ENCODE assay signal across 2 cellular contexts in the genomic region with DNA sequence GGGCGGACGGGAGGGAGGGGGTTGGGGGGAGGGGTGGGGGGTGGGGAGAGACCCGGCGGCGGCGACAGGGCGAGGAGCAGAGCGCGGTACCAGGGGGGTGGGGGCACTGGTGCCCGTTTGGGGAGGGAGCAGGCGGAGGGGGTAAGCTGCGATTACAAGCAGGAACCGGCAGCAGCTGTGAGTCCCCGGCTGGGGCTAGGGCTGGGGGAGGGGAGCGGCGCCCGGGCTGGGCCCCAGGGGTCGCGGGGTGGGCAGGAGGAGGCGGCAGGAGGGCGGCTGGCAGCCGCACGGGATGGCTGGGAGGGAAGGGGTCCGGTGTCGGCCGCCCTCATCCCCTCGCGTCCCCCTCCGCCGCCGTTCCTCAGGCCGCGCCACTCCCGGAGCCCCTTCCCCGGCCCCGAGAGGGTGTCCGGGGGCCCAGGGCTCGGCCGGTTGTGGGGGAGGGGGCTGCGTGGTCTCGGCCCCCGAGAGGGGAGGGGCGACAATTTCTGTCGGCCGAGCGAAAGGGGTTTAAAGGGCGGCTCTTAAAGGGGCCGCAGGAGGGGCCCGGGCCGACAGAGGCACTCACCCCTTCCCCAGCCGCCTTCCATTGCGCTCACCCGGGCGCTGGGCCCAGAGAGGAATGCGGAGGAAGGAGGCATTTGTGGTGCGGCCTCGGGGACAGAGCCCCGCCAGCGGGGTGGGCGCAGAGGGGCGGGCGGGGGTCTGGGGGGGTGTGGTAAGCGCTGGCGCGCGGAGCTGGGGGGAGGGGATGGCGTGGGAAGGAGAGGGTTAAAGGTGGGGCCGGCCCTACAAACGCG.
A peak's percentile ranks its signal among the peaks of the same experiment; 100 is the strongest.
TF ChIP-seq lines count a peak whose summit lies in the region.

A gene with protein sequence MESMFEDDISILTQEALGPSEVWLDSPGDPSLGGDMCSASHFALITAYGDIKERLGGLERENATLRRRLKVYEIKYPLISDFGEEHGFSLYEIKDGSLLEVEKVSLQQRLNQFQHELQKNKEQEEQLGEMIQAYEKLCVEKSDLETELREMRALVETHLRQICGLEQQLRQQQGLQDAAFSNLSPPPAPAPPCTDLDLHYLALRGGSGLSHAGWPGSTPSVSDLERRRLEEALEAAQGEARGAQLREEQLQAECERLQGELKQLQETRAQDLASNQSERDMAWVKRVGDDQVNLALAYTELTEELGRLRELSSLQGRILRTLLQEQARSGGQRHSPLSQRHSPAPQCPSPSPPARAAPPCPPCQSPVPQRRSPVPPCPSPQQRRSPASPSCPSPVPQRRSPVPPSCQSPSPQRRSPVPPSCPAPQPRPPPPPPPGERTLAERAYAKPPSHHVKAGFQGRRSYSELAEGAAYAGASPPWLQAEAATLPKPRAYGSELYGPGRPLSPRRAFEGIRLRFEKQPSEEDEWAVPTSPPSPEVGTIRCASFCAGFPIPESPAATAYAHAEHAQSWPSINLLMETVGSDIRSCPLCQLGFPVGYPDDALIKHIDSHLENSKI (plus strand): TSS at position 144 of the 800 bp plus-strand sequence. CDS start 1,952 bp downstream, outside the sequence.

TF ChIP-seq in WTC11, 78 proteins besides CTCF, POLR2A, EP300 and RAD21 (continued from another document):
- TF ChIP-seq, protein P1, sequence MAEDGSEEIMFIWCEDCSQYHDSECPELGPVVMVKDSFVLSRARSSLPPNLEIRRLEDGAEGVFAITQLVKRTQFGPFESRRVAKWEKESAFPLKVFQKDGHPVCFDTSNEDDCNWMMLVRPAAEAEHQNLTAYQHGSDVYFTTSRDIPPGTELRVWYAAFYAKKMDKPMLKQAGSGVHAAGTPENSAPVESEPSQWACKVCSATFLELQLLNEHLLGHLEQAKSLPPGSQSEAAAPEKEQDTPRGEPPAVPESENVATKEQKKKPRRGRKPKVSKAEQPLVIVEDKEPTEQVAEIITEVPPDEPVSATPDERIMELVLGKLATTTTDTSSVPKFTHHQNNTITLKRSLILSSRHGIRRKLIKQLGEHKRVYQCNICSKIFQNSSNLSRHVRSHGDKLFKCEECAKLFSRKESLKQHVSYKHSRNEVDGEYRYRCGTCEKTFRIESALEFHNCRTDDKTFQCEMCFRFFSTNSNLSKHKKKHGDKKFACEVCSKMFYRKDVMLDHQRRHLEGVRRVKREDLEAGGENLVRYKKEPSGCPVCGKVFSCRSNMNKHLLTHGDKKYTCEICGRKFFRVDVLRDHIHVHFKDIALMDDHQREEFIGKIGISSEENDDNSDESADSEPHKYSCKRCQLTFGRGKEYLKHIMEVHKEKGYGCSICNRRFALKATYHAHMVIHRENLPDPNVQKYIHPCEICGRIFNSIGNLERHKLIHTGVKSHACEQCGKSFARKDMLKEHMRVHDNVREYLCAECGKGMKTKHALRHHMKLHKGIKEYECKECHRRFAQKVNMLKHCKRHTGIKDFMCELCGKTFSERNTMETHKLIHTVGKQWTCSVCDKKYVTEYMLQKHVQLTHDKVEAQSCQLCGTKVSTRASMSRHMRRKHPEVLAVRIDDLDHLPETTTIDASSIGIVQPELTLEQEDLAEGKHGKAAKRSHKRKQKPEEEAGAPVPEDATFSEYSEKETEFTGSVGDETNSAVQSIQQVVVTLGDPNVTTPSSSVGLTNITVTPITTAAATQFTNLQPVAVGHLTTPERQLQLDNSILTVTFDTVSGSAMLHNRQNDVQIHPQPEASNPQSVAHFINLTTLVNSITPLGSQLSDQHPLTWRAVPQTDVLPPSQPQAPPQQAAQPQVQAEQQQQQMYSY (CRISPR knock-in tag; IDR thresholded peaks at IDR 0.05): no peak

TF ChIP-seq in HepG2, 621 proteins besides CTCF, POLR2A, EP300 and RAD21 (continued from another document and continues in another):
- TF ChIP-seq FOXO1 (CRISPR knock-in tag; IDR thresholded peaks at IDR 0.05) (peak; percentile 34; the same call in 1 of the 2 replicates), AGO1 (IDR thresholded peaks at IDR 0.05; ENCODE audit: low read depth, low read length, poor library complexity, severe bottlenecking) (peak; percentile 6), YEATS4 (CRISPR knock-in tag; IDR thresholded peaks at IDR 0.05; ENCODE audit: borderline replicate concordance) (peak; percentile 60; the same call in 1 of the 2 replicates), ZKSCAN1 (IDR thresholded peaks at IDR 0.05; ENCODE audit: low read length) (no peak), FOXK1 (CRISPR knock-in tag; IDR thresholded peaks at IDR 0.05; ENCODE audit: borderline replicate concordance, low read depth) (peak; percentile 15; the same call in 1 of the 2 replicates), TAF1 (CRISPR knock-in tag; IDR thresholded peaks at IDR 0.05) (peak; percentile 10; the same call in 1 of the 2 replicates), IRF2 (CRISPR knock-in tag; IDR thresholded peaks at IDR 0.05) (peak; percentile 18; the same call in 1 of the 2 replicates), MYNN (CRISPR knock-in tag; IDR thresholded peaks at IDR 0.05; ENCODE audit: low read depth) (0 out of 2 replicates have a peak, but pooled peaks have one; percentile 17), LCORL (IDR thresholded peaks at IDR 0.05) (no peak), LCORL (CRISPR knock-in tag; IDR thresholded peaks at IDR 0.05) (0 out of 2 replicates have a peak, but pooled peaks have one; percentile 51), YY1 (IDR thresholded peaks at IDR 0.05; ENCODE audit: insufficient read depth, insufficient replicate concordance, low read depth, low read length) (peak; percentile 23), BCL6 (CRISPR knock-in tag; IDR thresholded peaks at IDR 0.05) (peak; percentile 38; the same call in 1 of the 2 replicates), ZNF331 (CRISPR knock-in tag; IDR thresholded peaks at IDR 0.05) (0 out of 2 replicates have a peak, but pooled peaks have one; percentile 19), ATF6 (CRISPR knock-in tag; conservative IDR thresholded peaks at IDR 0.05) (0 out of 2 replicates have a peak, but pooled peaks have one; percentile 58), ZFX (CRISPR knock-in tag; IDR thresholded peaks at IDR 0.05; ENCODE audit: low read depth) (peak; percentile 54), SP4 (CRISPR knock-in tag; IDR thresholded peaks at IDR 0.05) (no peak), MEIS1 (CRISPR knock-in tag; IDR thresholded peaks at IDR 0.05; ENCODE audit: borderline replicate concordance) (no peak), ZNF614 (CRISPR knock-in tag; IDR thresholded peaks at IDR 0.05; ENCODE audit: borderline replicate concordance) (peak; percentile 47; the same call in 1 of the 2 replicates), PHF8 (CRISPR knock-in tag; IDR thresholded peaks at IDR 0.05) (peak; percentile 60), HNRNPK (IDR thresholded peaks at IDR 0.05; ENCODE audit: low read depth, low read length, poor library complexity, severe bottlenecking) (peak; percentile 78), ZNF782 (CRISPR knock-in tag; IDR thresholded peaks at IDR 0.05; ENCODE audit: borderline replicate concordance) (0 out of 2 replicates have a peak, but pooled peaks have one; percentile 13), RFXAP (CRISPR knock-in tag; IDR thresholded peaks at IDR 0.05; ENCODE audit: borderline replicate concordance) (no peak), ZNF768 (CRISPR knock-in tag; IDR thresholded peaks at IDR 0.05) (peak; percentile 80), KDM2A (CRISPR knock-in tag; IDR thresholded peaks at IDR 0.05; ENCODE audit: borderline replicate concordance, low read depth) (peak; percentile 41; the same call in 1 of the 2 replicates), HOXD1 (CRISPR knock-in tag; IDR thresholded peaks at IDR 0.05) (0 out of 2 replicates have a peak, but pooled peaks have one; percentile 60), ZNF687 (CRISPR knock-in tag; IDR thresholded peaks at IDR 0.05) (peak; percentile 45; the same call in 1 of the 2 replicates)
- TF ChIP-seq, protein P2, sequence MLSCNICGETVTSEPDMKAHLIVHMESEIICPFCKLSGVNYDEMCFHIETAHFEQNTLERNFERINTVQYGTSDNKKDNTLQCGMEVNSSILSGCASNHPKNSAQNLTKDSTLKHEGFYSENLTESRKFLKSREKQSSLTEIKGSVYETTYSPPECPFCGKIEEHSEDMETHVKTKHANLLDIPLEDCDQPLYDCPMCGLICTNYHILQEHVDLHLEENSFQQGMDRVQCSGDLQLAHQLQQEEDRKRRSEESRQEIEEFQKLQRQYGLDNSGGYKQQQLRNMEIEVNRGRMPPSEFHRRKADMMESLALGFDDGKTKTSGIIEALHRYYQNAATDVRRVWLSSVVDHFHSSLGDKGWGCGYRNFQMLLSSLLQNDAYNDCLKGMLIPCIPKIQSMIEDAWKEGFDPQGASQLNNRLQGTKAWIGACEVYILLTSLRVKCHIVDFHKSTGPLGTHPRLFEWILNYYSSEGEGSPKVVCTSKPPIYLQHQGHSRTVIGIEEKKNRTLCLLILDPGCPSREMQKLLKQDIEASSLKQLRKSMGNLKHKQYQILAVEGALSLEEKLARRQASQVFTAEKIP (CRISPR knock-in tag; IDR thresholded peaks at IDR 0.05; ENCODE audit: borderline replicate concordance): no peak
- TF ChIP-seq, protein P3, sequence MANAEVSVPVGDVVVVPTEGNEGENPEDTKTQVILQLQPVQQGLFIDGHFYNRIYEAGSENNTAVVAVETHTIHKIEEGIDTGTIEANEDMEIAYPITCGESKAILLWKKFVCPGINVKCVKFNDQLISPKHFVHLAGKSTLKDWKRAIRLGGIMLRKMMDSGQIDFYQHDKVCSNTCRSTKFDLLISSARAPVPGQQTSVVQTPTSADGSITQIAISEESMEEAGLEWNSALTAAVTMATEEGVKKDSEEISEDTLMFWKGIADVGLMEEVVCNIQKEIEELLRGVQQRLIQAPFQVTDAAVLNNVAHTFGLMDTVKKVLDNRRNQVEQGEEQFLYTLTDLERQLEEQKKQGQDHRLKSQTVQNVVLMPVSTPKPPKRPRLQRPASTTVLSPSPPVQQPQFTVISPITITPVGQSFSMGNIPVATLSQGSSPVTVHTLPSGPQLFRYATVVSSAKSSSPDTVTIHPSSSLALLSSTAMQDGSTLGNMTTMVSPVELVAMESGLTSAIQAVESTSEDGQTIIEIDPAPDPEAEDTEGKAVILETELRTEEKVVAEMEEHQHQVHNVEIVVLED (CRISPR knock-in tag; IDR thresholded peaks at IDR 0.05; ENCODE audit: borderline replicate concordance): 0 out of 2 replicates have a peak, but pooled peaks have one; percentile 28
- TF ChIP-seq, protein P4, sequence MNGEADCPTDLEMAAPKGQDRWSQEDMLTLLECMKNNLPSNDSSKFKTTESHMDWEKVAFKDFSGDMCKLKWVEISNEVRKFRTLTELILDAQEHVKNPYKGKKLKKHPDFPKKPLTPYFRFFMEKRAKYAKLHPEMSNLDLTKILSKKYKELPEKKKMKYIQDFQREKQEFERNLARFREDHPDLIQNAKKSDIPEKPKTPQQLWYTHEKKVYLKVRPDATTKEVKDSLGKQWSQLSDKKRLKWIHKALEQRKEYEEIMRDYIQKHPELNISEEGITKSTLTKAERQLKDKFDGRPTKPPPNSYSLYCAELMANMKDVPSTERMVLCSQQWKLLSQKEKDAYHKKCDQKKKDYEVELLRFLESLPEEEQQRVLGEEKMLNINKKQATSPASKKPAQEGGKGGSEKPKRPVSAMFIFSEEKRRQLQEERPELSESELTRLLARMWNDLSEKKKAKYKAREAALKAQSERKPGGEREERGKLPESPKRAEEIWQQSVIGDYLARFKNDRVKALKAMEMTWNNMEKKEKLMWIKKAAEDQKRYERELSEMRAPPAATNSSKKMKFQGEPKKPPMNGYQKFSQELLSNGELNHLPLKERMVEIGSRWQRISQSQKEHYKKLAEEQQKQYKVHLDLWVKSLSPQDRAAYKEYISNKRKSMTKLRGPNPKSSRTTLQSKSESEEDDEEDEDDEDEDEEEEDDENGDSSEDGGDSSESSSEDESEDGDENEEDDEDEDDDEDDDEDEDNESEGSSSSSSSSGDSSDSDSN (CRISPR knock-in tag; IDR thresholded peaks at IDR 0.05): peak; percentile 45; the same call in 1 of the 2 replicates
